8 cellular contexts compared by ENCODE assay signal in genomic region chr4:55395529-55396304, GRCh38. TPM values are rescaled to one million over a fixed set of nuclear protein-coding genes. Genes with fewer than 3 reads are reported as not detected.
DNase-seq lines count a peak whose midpoint lies in the region; FAIRE-seq and TF ChIP-seq lines count a peak whose summit lies in the region.

TMEM165 (plus strand) TSS chr4:55395957; CDS start chr4:55396190, 233 bp downstream.

- no peak; the same call in 1 of the 2 replicates for TF ChIP-seq CTCF in HFFc6 (IDR thresholded peaks at IDR 0.05)
- TF ChIP-seq CTCF in neutrophil (IDR thresholded peaks at IDR 0.05) = no peak

- H3K27ac ChIP-seq in neutrophil (peak within 1 kb of the TSS; percentile 96), substantia nigra (ENCODE audit: low read depth, low read length, poor library complexity, severe bottlenecking) (peak within 1 kb of the TSS; percentile 95)

- no peaks in the 10 kb centered on the region; the same call in none of the 2 replicates for H3K27me3 Mint-ChIP-seq in HFFc6 (ENCODE audit: insufficient read depth)
- H3K27me3 Mint-ChIP-seq in activated naive CD4-positive, alpha-beta T cell treated with anti-CD3 and anti-CD28 coated beads for 36 hours (ENCODE audit: low read depth) = no peaks in the 10 kb centered on the region

- peaks cover 50% of the 10 kb centered on the region for H3K4me1 Mint-ChIP-seq in HFFc6 (ENCODE audit: low read depth)
- H3K4me1 Mint-ChIP-seq in activated naive CD4-positive, alpha-beta T cell treated with anti-CD3 and anti-CD28 coated beads for 36 hours (ENCODE audit: low read depth) = peaks cover 39% of the 10 kb centered on the region

- peak within 1 kb of the TSS; percentile 94 for H3K4me3 Mint-ChIP-seq in HFFc6
- peak within 1 kb of the TSS; percentile 96 for H3K4me3 Mint-ChIP-seq in activated naive CD4-positive, alpha-beta T cell treated with anti-CD3 and anti-CD28 coated beads for 36 hours

- DNase-seq in GM04504 (ENCODE audit: low read depth) = peak; percentile 69
- DNase-seq in HFFc6 = peak; percentile 82
- DNase-seq in NAMALWA (ENCODE audit: low spot score) = peak; percentile 92
- DNase-seq in SK-N-DZ (ENCODE audit: low spot score) = peak; percentile 80
- DNase-seq in activated naive CD4-positive, alpha-beta T cell treated with anti-CD3 and anti-CD28 coated beads for 36 hours = peak; percentile 92
- DNase-seq in frontal cortex (ENCODE audit: low spot score in 2 of 2) = peak; percentile 77 to 80
- peak; percentile 67 to 96 (median 85) for DNase-seq in substantia nigra (lab: John Stamatoyannopoulos, UW)

- no peaks in the 10 kb centered on the region for H3K36me3 ChIP-seq in neutrophil

- peaks cover 36 to 42% of the 10 kb centered on the region in 2 experiments for H3K4me1 ChIP-seq in neutrophil (ENCODE audit: control insufficient read depth in 1 of 2, insufficient read depth in 1 of 2, low read depth in 1 of 2, low read length in 1 of 2)

- H3K4me3 ChIP-seq in neutrophil (ENCODE audit: low read depth in 1 of 2, low read length in 1 of 2) = peak within 1 kb of the TSS; percentile 85 to 94

- peaks cover 29% of the 10 kb centered on the region for H3K36me3 Mint-ChIP-seq in HFFc6 (ENCODE audit: low read depth)
- H3K36me3 Mint-ChIP-seq in activated naive CD4-positive, alpha-beta T cell treated with anti-CD3 and anti-CD28 coated beads for 36 hours (ENCODE audit: low read depth) = peaks cover 20% of the 10 kb centered on the region

- no peaks in the 10 kb centered on the region for H3K9me3 ChIP-seq in neutrophil

- no peaks in the 10 kb centered on the region for H3K27me3 ChIP-seq in neutrophil

- CTCF ChIA-PET in activated naive CD4-positive, alpha-beta T cell treated with anti-CD3 and anti-CD28 coated beads for 36 hours (lab: Charles Lee) = interaction anchor here (0.6 to 3.0 kb wide), 6 partner anchors 23 to 1040 kb away, joined by 3 to 17 read pairs (median 3); partner anchors contain the start of genes PPAT and SRD5A3

- no peaks in the 10 kb centered on the region for H3K9me3 Mint-ChIP-seq in HFFc6
- H3K9me3 Mint-ChIP-seq in activated naive CD4-positive, alpha-beta T cell treated with anti-CD3 and anti-CD28 coated beads for 36 hours = no peaks in the 10 kb centered on the region

- peak within 1 kb of the TSS; percentile 100 for H3K27ac Mint-ChIP-seq in HFFc6
- H3K27ac Mint-ChIP-seq in activated naive CD4-positive, alpha-beta T cell treated with anti-CD3 and anti-CD28 coated beads for 36 hours = peak within 1 kb of the TSS; percentile 89

- FAIRE-seq in frontal cortex (lab: Jason Lieb, UNC) = no peak

- intact Hi-C loops in activated naive CD4-positive, alpha-beta T cell treated with anti-CD3 and anti-CD28 coated beads for 36 hours (cut with micrococcal nuclease) = loop anchor here (1.0 to 5.0 kb wide), 10 partner anchors 40 to 1583 kb away; partner anchors contain the start of genes CEP135, CLOCK, PAICS and POLR2B

RNA-seq across cellular contexts. Expression of gene TMEM165, which starts in this region (rescaled TPM):
- 100 to 1,000 TPM in 2 of 6 experiments, 10 to 100 TPM in 4; 93.9 to 111 (median 96.2) TPM for total RNA-seq in HFFc6 (2021; fragmentation: NEBNext Ultra II Directional; extraction: Animal tissue kit (Norgen Biotek cat#: 25700))
- 54.5 and 61.5 TPM in 2 replicates for polyA plus RNA-seq in SK-N-DZ (2014; cell fraction: cytosol; rRNA removed)
- 50.6 and 59.4 TPM in 2 replicates for polyA plus RNA-seq in SK-N-DZ (2014; cell fraction: nucleus; rRNA removed)
- 10 to 100 TPM; 39.1 to 40.6 TPM for total RNA-seq in activated naive CD4-positive, alpha-beta T cell treated with anti-CD3 and anti-CD28 coated beads for 36 hours
- 139 TPM for total RNA-seq in frontal cortex

Comparison
In these comparisons a context has a peak if more than half of its experiments do, and no peak if none do; other contexts are left out.
1. Peak in every context shown above with its lines: DNase-seq, H3K4me3 ChIP-seq and H3K27ac ChIP-seq.